ENCODE assay signal across 17 cellular contexts in genomic region chr3:39433642-39434041, GRCh38. TPM values are rescaled to one million over a fixed set of nuclear protein-coding genes. Genes with fewer than 3 reads are reported as not detected.
DNase-seq lines count a peak whose midpoint lies in the region; ATAC-seq, FAIRE-seq and TF ChIP-seq lines count a peak whose summit lies in the region.
"Had no signal": no experiment of that assay in that cellular context is flagged by ENCODE, and none has a peak within 500 bp of the region (broad histone marks: within the 10 kb centered on the region; RNA-seq: fewer than 3 reads in every experiment).

No MANE protein-coding gene starts in this region.

- intact Hi-C loops in left cardiac atrium (cut with DNase I) (loop anchor here in 1 of 2 donors (10.0 kb wide), 1 partner anchor 51 kb away; no protein-coding TSS in a partner anchor), left ventricle myocardium superior (cut with micrococcal nuclease) (no loop called here), HepG2 (cut with micrococcal nuclease; ENCODE audit: unreplicated experiment) (no loop called here), thyroid gland (cut with DNase I) (no loop called here)

- TF ChIP-seq CTCF in choroid plexus epithelial cell (conservative IDR thresholded peaks at IDR 0.05; ENCODE audit: low read depth, low read length) (no peak), HepG2 (CRISPR knock-in tag; IDR thresholded peaks at IDR 0.05) (no peak), upper lobe of left lung (IDR thresholded peaks at IDR 0.05) (no peak), thyroid gland (IDR thresholded peaks at IDR 0.05) (no peak)

- H3K27me3 ChIP-seq in HepG2 (ENCODE audit: control insufficient read depth in 1 of 2, insufficient read depth in 2 of 2, low read length in 2 of 2) = peaks cover 0 to 11% of the 10 kb centered on the region in 2 experiments; a peak in 2 of 5 replicates
- H3K27me3 ChIP-seq in upper lobe of left lung = no peaks in the 10 kb centered on the region
- H3K27me3 ChIP-seq in thyroid gland = no peaks in the 10 kb centered on the region

- FAIRE-seq in HepG2 (lab: Jason Lieb, UNC) = no peak
- FAIRE-seq: A549 had no signal

- no peak overlapping the region for H3K9ac ChIP-seq in HepG2 (ENCODE audit: insufficient read depth, low read depth, low read length)

- WGBS in HepG2 (ENCODE audit: low lambda C conversion rate) = 0% methylated on average over 3 of the region's 3 CpGs
- 67% methylated on average over 3 of the region's 3 CpGs for WGBS in upper lobe of left lung, 2 donors
- WGBS in thyroid gland, 2 donors = 59 to 84% methylated on average over 3 of the region's 3 CpGs

- in situ Hi-C loops in HepG2 (cut with HindIII; ENCODE audit: extremely low pct_ligation_motif_present, low pct_unique_long_range_greater_than_20kb) = no loop called here

- no peaks in the 10 kb centered on the region for H3K4me1 ChIP-seq in HepG2 (ENCODE audit: insufficient read depth, low read length)
- peaks cover 3 to 10% (median 5%) of the 10 kb centered on the region in 4 donors for H3K4me1 ChIP-seq in upper lobe of left lung
- peaks cover 0 to 3% of the 10 kb centered on the region in 2 donors for H3K4me1 ChIP-seq in thyroid gland
- H3K4me1 ChIP-seq: A549 had no signal

- no peaks in the 10 kb centered on the region for H3K9me3 ChIP-seq in HepG2 (ENCODE audit: low read length)
- H3K9me3 ChIP-seq in upper lobe of left lung = no peaks in the 10 kb centered on the region
- H3K9me3 ChIP-seq in thyroid gland = no peaks in the 10 kb centered on the region
- H3K9me3 ChIP-seq: A549, esophagus squamous epithelium had no signal

- H3K36me3 Mint-ChIP-seq in T-cell = no peaks in the 10 kb centered on the region
- H3K36me3 Mint-ChIP-seq: memory B cell, type B pancreatic cell had no signal

- H3K4me1 Mint-ChIP-seq in T-cell = no peaks in the 10 kb centered on the region
- H3K4me1 Mint-ChIP-seq: central memory CD8-positive, alpha-beta T cell had no signal

- POLR2A ChIA-PET in HepG2 (lab: Yijun Ruan, JAX) = interaction anchor here (0.6 kb wide), 1 partner anchor 27 kb away, joined by 3 read pairs; no protein-coding TSS in a partner anchor
- POLR2A ChIA-PET in T-cell (lab: Charles Lee) = no interaction called here

- peaks cover 6 to 14% of the 10 kb centered on the region in 2 donors for H3K27me3 Mint-ChIP-seq in T-cell

- H3K9me3 Mint-ChIP-seq in T-cell = no peaks in the 10 kb centered on the region
- H3K9me3 Mint-ChIP-seq: activated B cell treated with CpG ODN at 0.5 μM for 24 hours; central memory CD8-positive, alpha-beta T cell; memory B cell; type B pancreatic cell had no signal

- no peak for DNase-seq in left cardiac atrium
- no peak for DNase-seq in left ventricle myocardium superior
- DNase-seq in choroid plexus epithelial cell (ENCODE audit: low read depth) = peak; percentile 64
- DNase-seq in HepG2 (ENCODE audit: low spot score) = no peak
- DNase-seq in upper lobe of left lung = no peak
- DNase-seq in stimulated activated CD4-positive, alpha-beta T cell treated with anti-CD3 and anti-CD28 coated beads, Interleukin-4, amount 100 ng/mL, for 1 hour = no peak
- no peak for DNase-seq in T-cell
- DNase-seq in thyroid gland = no peak
- DNase-seq: activated B cell treated with CpG ODN at 0.5 μM for 24 hours, DMS53, esophagus squamous epithelium, NCI-H1436, retina had no signal

- no peak overlapping the region for H3K4me3 Mint-ChIP-seq in T-cell
- H3K4me3 Mint-ChIP-seq: activated B cell treated with CpG ODN at 0.5 μM for 24 hours; central memory CD8-positive, alpha-beta T cell; memory B cell; type B pancreatic cell had no signal

- no peak overlapping the region for H3K27ac Mint-ChIP-seq in T-cell
- H3K27ac Mint-ChIP-seq: activated B cell treated with CpG ODN at 0.5 μM for 24 hours, memory B cell, type B pancreatic cell had no signal

- H3K36me3 ChIP-seq in HepG2 (replicated peaks in 1 of 2; ENCODE audit: control insufficient read depth in 1 of 2, insufficient read depth in 2 of 2, low read length in 2 of 2) = no peaks in the 10 kb centered on the region
- no peaks in the 10 kb centered on the region for H3K36me3 ChIP-seq in upper lobe of left lung
- H3K36me3 ChIP-seq in thyroid gland = no peaks in the 10 kb centered on the region
- H3K36me3 ChIP-seq: esophagus squamous epithelium had no signal

- no peak overlapping the region for H3K27ac ChIP-seq in HepG2 (ENCODE audit: extremely low read length, insufficient read depth, low read length)
- peak overlapping the region in 3 of 4 donors; percentile 8 to 77 (median 55) for H3K27ac ChIP-seq in upper lobe of left lung
- H3K27ac ChIP-seq in thyroid gland = no peak overlapping the region

- H3K79me2 ChIP-seq in HepG2 (ENCODE audit: insufficient read depth, low read length) = no peaks in the 10 kb centered on the region

- TF ChIP-seq POLR2A in HepG2 (IDR thresholded peaks at IDR 0.05; ENCODE audit: insufficient read depth in 1 of 2, low read depth in 2 of 2, low read length in 2 of 2) = no peak
- no peak for TF ChIP-seq POLR2A in upper lobe of left lung (IDR thresholded peaks at IDR 0.05)
- TF ChIP-seq POLR2A in thyroid gland (IDR thresholded peaks at IDR 0.05) = no peak

- H2AFZ ChIP-seq in HepG2 (ENCODE audit: low read length) = no peak overlapping the region

- CTCF ChIA-PET in HepG2 (lab: Yijun Ruan, JAX; ENCODE audit: low intra/inter-chr PET ratio, low total read pairs) (no interaction called here), T-cell (lab: Charles Lee) (interaction anchor here in 1 of 2 donors (0.5 kb wide), 1 partner anchor 25 kb away, joined by 4 read pairs; no protein-coding TSS in a partner anchor)

- peak overlapping the region; percentile 14 for H3K4me2 ChIP-seq in HepG2 (ENCODE audit: low read depth, low read length)
- H3K4me2 ChIP-seq: A549 had no signal

- TF ChIP-seq EP300 in HepG2 (IDR thresholded peaks at IDR 0.05; ENCODE audit: low read depth in 2 of 2, low read length in 2 of 2) (no peak), HepG2 (CRISPR knock-in tag; IDR thresholded peaks at IDR 0.05; ENCODE audit: borderline replicate concordance) (no peak), upper lobe of left lung (IDR thresholded peaks at IDR 0.05) (no peak)

- BruUV-seq in HepG2 (replicated peaks; lab: Mats Ljungman, UMichigan) = no TSS peak

- peak; percentile 51 to 58 for ATAC-seq in left cardiac atrium
- ATAC-seq in left ventricle myocardium superior = no peak
- ATAC-seq in HepG2 = no peak; the same call in 2 of the 3 replicates
- no peak for ATAC-seq in upper lobe of left lung (ENCODE audit: low FRiP score in 2 of 2)
- ATAC-seq in T-cell (replicated peaks in 1 of 4) = no peak
- ATAC-seq: A549 had no signal

- no peaks in the 10 kb centered on the region for H4K20me1 ChIP-seq in HepG2 (ENCODE audit: insufficient read depth, low read length)

- no peak overlapping the region for H3K4me3 ChIP-seq in choroid plexus epithelial cell (ENCODE audit: low read depth, low read length)
- H3K4me3 ChIP-seq in HepG2 (replicated peaks in 1 of 3; ENCODE audit: insufficient read depth in 1 of 3, low read depth in 2 of 3, low read length in 3 of 3) = no peak overlapping the region
- H3K4me3 ChIP-seq in upper lobe of left lung = no peak overlapping the region
- H3K4me3 ChIP-seq in thyroid gland (replicated peaks in 1 of 3) = no peak overlapping the region
- H3K4me3 ChIP-seq: A549, esophagus squamous epithelium had no signal

- no peak for TF ChIP-seq RAD21 in HepG2 (CRISPR knock-in tag; IDR thresholded peaks at IDR 0.05)

RNA-seq across cellular contexts. Expression of gene RPSA, which starts 27.1 kb away (rescaled TPM):
- total RNA-seq in left cardiac atrium (100 to 1,000 TPM; 535 to 579 TPM), left ventricle myocardium superior (372 TPM), HepG2 (2016; rRNA removed; fragmentation: Illumina TruSeq; extraction: Trizol) (1,683 and 1,960 TPM in 2 replicates), upper lobe of left lung (100 to 1,000 TPM; 317 to 921 (median 709) TPM), T-cell (1,000 to 10,000 TPM; 1,722 to 2,107 (median 1,965) TPM), thyroid gland (1,000 to 10,000 TPM in 1 of 4 donors, 100 to 1,000 TPM in 3; 570 to 1,162 (median 852) TPM)
- total RNA-seq in HepG2 (2016; cell fraction: cytosol; rRNA removed; fragmentation: Illumina TruSeq; extraction: Trizol; ENCODE audit: low read depth) = 4,234 and 4,880 TPM in 2 replicates
- total RNA-seq in HepG2 (2016; cell fraction: insoluble cytoplasmic fraction; rRNA removed; fragmentation: Illumina TruSeq; extraction: Trizol) = 1,681 and 2,033 TPM in 2 replicates
- total RNA-seq in HepG2 (2016; cell fraction: membrane; rRNA removed; fragmentation: Illumina TruSeq; extraction: Trizol) = 4,469 and 4,736 TPM in 2 replicates
- 671 and 721 TPM in 2 replicates for total RNA-seq in HepG2 (2016; cell fraction: nucleus; rRNA removed; fragmentation: Illumina TruSeq; extraction: Trizol)
- polyA plus RNA-seq in HepG2 (2011; rRNA removed) = 2,662 and 3,226 TPM in 2 replicates
- 2,617 and 3,480 TPM in 2 replicates for polyA plus RNA-seq in HepG2 (2011; cell fraction: cytosol; rRNA removed)
- polyA plus RNA-seq in HepG2 (2011; cell fraction: nucleus; rRNA removed) = 707 and 717 TPM in 2 replicates
- 1,399 and 1,552 TPM in 2 replicates for polyA plus RNA-seq in HepG2 (2012)
- 5,088 and 5,753 TPM in 2 replicates for polyA plus RNA-seq in HepG2 (2016; cell fraction: cytosol; fragmentation: Illumina TruSeq; extraction: Trizol; ENCODE audit: low read depth)
- 1,997 and 2,058 TPM in 2 replicates for polyA plus RNA-seq in HepG2 (2016; cell fraction: insoluble cytoplasmic fraction; fragmentation: Illumina TruSeq; extraction: Trizol; ENCODE audit: low read depth)
- polyA plus RNA-seq in HepG2 (2016; cell fraction: membrane; fragmentation: Illumina TruSeq; extraction: Trizol; ENCODE audit: low read depth) = 4,231 and 4,512 TPM in 2 replicates
- 1,039 and 1,069 TPM in 2 replicates for polyA plus RNA-seq in HepG2 (2016; cell fraction: nucleus; fragmentation: Illumina TruSeq; extraction: Trizol; ENCODE audit: insufficient read depth, low read depth)
- 1,437 and 2,324 TPM in 2 replicates for polyA minus RNA-seq in HepG2 (2011; rRNA and poly(A)+ RNA removed; ENCODE audit: low replicate concordance)
- 460 and 463 TPM in 2 replicates for polyA minus RNA-seq in HepG2 (2011; cell fraction: cytosol; rRNA and poly(A)+ RNA removed)
- polyA minus RNA-seq in HepG2 (2011; cell fraction: nucleus; rRNA and poly(A)+ RNA removed) = 336 and 408 TPM in 2 replicates

RNA-seq across cellular contexts. Expression of gene MOBP, which starts 33.8 kb away (rescaled TPM):
- total RNA-seq in left cardiac atrium (under 1 TPM in 1 of 2 donors, not detected in 1; 0.10 TPM), left ventricle myocardium superior (not detected), HepG2 (2016; rRNA removed; fragmentation: Illumina TruSeq; extraction: Trizol) (not detected in 2 replicates), upper lobe of left lung (under 1 TPM in 1 of 6 donors, not detected in 5; 0.22 TPM), T-cell (under 1 TPM in 1 of 5 donors, not detected in 4; 0.20 TPM), thyroid gland (not detected)
- not detected in 2 replicates for total RNA-seq in HepG2 (2016; cell fraction: cytosol; rRNA removed; fragmentation: Illumina TruSeq; extraction: Trizol; ENCODE audit: low read depth)
- not detected in 2 replicates for total RNA-seq in HepG2 (2016; cell fraction: insoluble cytoplasmic fraction; rRNA removed; fragmentation: Illumina TruSeq; extraction: Trizol)
- total RNA-seq in HepG2 (2016; cell fraction: membrane; rRNA removed; fragmentation: Illumina TruSeq; extraction: Trizol) = not detected in 2 replicates
- not detected in 2 replicates for total RNA-seq in HepG2 (2016; cell fraction: nucleus; rRNA removed; fragmentation: Illumina TruSeq; extraction: Trizol)
- not detected in 2 replicates for polyA plus RNA-seq in HepG2 (2011; rRNA removed)
- 0.01 TPM in 1 of 2 replicates, not detected in the other for polyA plus RNA-seq in HepG2 (2011; cell fraction: cytosol; rRNA removed)
- polyA plus RNA-seq in HepG2 (2011; cell fraction: nucleus; rRNA removed) = not detected in 2 replicates
- not detected in 2 replicates for polyA plus RNA-seq in HepG2 (2012)
- polyA plus RNA-seq in HepG2 (2016; cell fraction: cytosol; fragmentation: Illumina TruSeq; extraction: Trizol; ENCODE audit: low read depth) = not detected in 2 replicates
- not detected in 2 replicates for polyA plus RNA-seq in HepG2 (2016; cell fraction: insoluble cytoplasmic fraction; fragmentation: Illumina TruSeq; extraction: Trizol; ENCODE audit: low read depth)
- polyA plus RNA-seq in HepG2 (2016; cell fraction: membrane; fragmentation: Illumina TruSeq; extraction: Trizol; ENCODE audit: low read depth) = not detected in 2 replicates
- not detected in 2 replicates for polyA plus RNA-seq in HepG2 (2016; cell fraction: nucleus; fragmentation: Illumina TruSeq; extraction: Trizol; ENCODE audit: insufficient read depth, low read depth)
- not detected in 2 replicates for polyA minus RNA-seq in HepG2 (2011; rRNA and poly(A)+ RNA removed; ENCODE audit: low replicate concordance)
- not detected in 2 replicates for polyA minus RNA-seq in HepG2 (2011; cell fraction: cytosol; rRNA and poly(A)+ RNA removed)
- not detected in 2 replicates for polyA minus RNA-seq in HepG2 (2011; cell fraction: nucleus; rRNA and poly(A)+ RNA removed)
- total RNA-seq: esophagus squamous epithelium had no signal

RNA-seq across cellular contexts. Expression of gene SLC25A38, which starts 50.5 kb away (rescaled TPM):
- 10 to 100 TPM; 12.0 to 13.7 TPM for total RNA-seq in left cardiac atrium
- total RNA-seq in left ventricle myocardium superior = 15.4 TPM
- total RNA-seq in HepG2 (2016; rRNA removed; fragmentation: Illumina TruSeq; extraction: Trizol) = 32.5 and 33.7 TPM in 2 replicates
- 13.6 and 14.0 TPM in 2 replicates for total RNA-seq in HepG2 (2016; cell fraction: cytosol; rRNA removed; fragmentation: Illumina TruSeq; extraction: Trizol; ENCODE audit: low read depth)
- 30.5 and 33.1 TPM in 2 replicates for total RNA-seq in HepG2 (2016; cell fraction: insoluble cytoplasmic fraction; rRNA removed; fragmentation: Illumina TruSeq; extraction: Trizol)
- 28.9 and 29.7 TPM in 2 replicates for total RNA-seq in HepG2 (2016; cell fraction: membrane; rRNA removed; fragmentation: Illumina TruSeq; extraction: Trizol)
- total RNA-seq in HepG2 (2016; cell fraction: nucleus; rRNA removed; fragmentation: Illumina TruSeq; extraction: Trizol) = 21.9 and 22.5 TPM in 2 replicates
- 32.3 and 35.4 TPM in 2 replicates for polyA plus RNA-seq in HepG2 (2011; rRNA removed)
- 27.5 and 32.3 TPM in 2 replicates for polyA plus RNA-seq in HepG2 (2011; cell fraction: cytosol; rRNA removed)
- 22.7 and 25.3 TPM in 2 replicates for polyA plus RNA-seq in HepG2 (2011; cell fraction: nucleus; rRNA removed)
- polyA plus RNA-seq in HepG2 (2012) = 22.2 and 25.3 TPM in 2 replicates
- 10.3 and 12.0 TPM in 2 replicates for polyA plus RNA-seq in HepG2 (2016; cell fraction: cytosol; fragmentation: Illumina TruSeq; extraction: Trizol; ENCODE audit: low read depth)
- 32.2 and 34.1 TPM in 2 replicates for polyA plus RNA-seq in HepG2 (2016; cell fraction: insoluble cytoplasmic fraction; fragmentation: Illumina TruSeq; extraction: Trizol; ENCODE audit: low read depth)
- polyA plus RNA-seq in HepG2 (2016; cell fraction: membrane; fragmentation: Illumina TruSeq; extraction: Trizol; ENCODE audit: low read depth) = 21.0 and 23.3 TPM in 2 replicates
- polyA plus RNA-seq in HepG2 (2016; cell fraction: nucleus; fragmentation: Illumina TruSeq; extraction: Trizol; ENCODE audit: insufficient read depth, low read depth) = 38.0 and 39.9 TPM in 2 replicates
- polyA minus RNA-seq in HepG2 (2011; rRNA and poly(A)+ RNA removed; ENCODE audit: low replicate concordance) = 44.2 and 49.5 TPM in 2 replicates
- 16.9 and 17.9 TPM in 2 replicates for polyA minus RNA-seq in HepG2 (2011; cell fraction: cytosol; rRNA and poly(A)+ RNA removed)
- polyA minus RNA-seq in HepG2 (2011; cell fraction: nucleus; rRNA and poly(A)+ RNA removed) = 15.6 and 18.8 TPM in 2 replicates
- 10 to 100 TPM; 17.5 to 36.5 (median 30.2) TPM for total RNA-seq in upper lobe of left lung
- 10 to 100 TPM; 40.2 to 53.6 (median 46.5) TPM for total RNA-seq in T-cell
- 10 to 100 TPM; 45.6 to 71.6 (median 54.9) TPM for total RNA-seq in thyroid gland

Comparison
In these comparisons a context has a peak if more than half of its experiments do, and no peak if none do; other contexts are left out.
1. ATAC-seq: peak in left cardiac atrium (2 of 2); none in left ventricle myocardium superior (single experiment), HepG2 (single experiment), upper lobe of left lung (0 of 2) and T-cell (0 of 4).
2. H3K27ac ChIP-seq: peak in upper lobe of left lung (3 of 4); none in HepG2 (single experiment) and thyroid gland (0 of 3).